1 cellular context compared by ENCODE assay signal in the genomic region with DNA sequence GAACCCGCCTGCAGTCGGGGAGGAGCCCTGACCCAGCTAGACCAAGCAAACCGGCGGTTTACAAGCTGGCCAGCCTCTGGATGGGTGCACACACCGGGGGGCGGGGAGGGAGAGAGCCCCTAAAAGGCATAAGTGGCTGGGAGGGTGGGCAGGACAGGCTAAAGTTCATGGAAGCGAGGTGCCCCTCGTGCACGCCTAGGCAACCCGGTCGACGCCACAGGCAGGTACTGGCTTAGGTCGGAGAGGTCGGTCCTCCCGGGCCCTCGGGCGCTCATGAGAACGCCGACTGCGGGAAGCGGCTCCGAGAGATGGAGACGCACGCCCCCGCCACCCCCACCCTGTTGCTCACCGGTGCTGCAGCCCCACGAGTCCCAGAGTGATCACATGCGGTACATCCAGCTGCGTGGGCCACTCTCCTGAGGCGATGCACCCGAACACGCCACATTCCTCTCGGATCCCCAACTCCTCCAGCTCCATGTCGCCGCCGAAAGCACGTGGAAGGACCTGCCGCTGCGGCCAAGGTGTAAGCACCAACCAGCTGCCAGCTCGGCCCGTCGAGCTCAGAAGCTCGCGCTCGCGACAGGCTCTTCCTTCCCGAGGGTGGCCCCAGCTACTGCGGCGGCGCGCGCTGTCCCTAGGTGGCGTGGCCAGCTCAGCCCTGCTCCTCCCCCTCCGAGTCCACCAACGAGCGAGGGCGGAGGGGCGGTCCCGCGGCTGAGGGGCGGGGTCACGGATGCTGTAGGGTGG.
TF ChIP-seq lines count a peak whose summit lies in the region.

A gene (minus strand): TSS at position 615 of the 747 bp plus-strand sequence. CDS start 138 bp downstream, at position 477.

TF ChIP-seq in K562, 482 proteins besides CTCF, POLR2A, EP300 and RAD21 (continued from another document and continues in another):
- TF ChIP-seq, protein P1, sequence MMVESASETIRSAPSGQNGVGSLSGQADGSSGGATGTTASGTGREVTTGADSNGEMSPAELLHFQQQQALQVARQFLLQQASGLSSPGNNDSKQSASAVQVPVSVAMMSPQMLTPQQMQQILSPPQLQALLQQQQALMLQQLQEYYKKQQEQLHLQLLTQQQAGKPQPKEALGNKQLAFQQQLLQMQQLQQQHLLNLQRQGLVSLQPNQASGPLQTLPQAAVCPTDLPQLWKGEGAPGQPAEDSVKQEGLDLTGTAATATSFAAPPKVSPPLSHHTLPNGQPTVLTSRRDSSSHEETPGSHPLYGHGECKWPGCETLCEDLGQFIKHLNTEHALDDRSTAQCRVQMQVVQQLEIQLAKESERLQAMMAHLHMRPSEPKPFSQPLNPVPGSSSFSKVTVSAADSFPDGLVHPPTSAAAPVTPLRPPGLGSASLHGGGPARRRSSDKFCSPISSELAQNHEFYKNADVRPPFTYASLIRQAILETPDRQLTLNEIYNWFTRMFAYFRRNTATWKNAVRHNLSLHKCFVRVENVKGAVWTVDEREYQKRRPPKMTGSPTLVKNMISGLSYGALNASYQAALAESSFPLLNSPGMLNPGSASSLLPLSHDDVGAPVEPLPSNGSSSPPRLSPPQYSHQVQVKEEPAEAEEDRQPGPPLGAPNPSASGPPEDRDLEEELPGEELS (CRISPR knock-in tag; IDR thresholded peaks at IDR 0.05; ENCODE audit: borderline replicate concordance) = no peak
- TF ChIP-seq KDM4B (IDR thresholded peaks at IDR 0.05; ENCODE audit: borderline replicate concordance in 2 of 2, low read depth in 1 of 2) (peak in 1 of 2 experiments; percentile 49; a peak in 1 of 4 replicates), POLR2H (tag; IDR thresholded peaks at IDR 0.05; ENCODE audit: low read depth) (peak; percentile 76), HDAC8 (tag; IDR thresholded peaks at IDR 0.05) (peak; percentile 75; the same call in 1 of the 2 replicates), SIN3A (IDR thresholded peaks at IDR 0.05; ENCODE audit: borderline replicate concordance in 2 of 2, control insufficient read depth in 1 of 2, low read depth in 2 of 2, low read length in 2 of 2) (peak; percentile 74 to 94; a peak in 3 of 4 replicates), HDAC6 (IDR thresholded peaks at IDR 0.05; ENCODE audit: low read depth, low read length) (no peak), PHB2 (IDR thresholded peaks at IDR 0.05; ENCODE audit: low read depth) (no peak), KLF13 (tag; IDR thresholded peaks at IDR 0.05; ENCODE audit: borderline replicate concordance, low read depth) (no peak), TAF1 (IDR thresholded peaks at IDR 0.05; ENCODE audit: control insufficient read depth, extremely low read depth, insufficient read depth, low read length, severe bottlenecking) (peak; percentile 79), ZNF41 (CRISPR knock-in tag; conservative IDR thresholded peaks at IDR 0.05) (no peak), LEF1 (IDR thresholded peaks at IDR 0.05) (peak; percentile 19; the same call in 1 of the 2 replicates), ZNF668 (CRISPR knock-in tag; IDR thresholded peaks at IDR 0.05) (no peak), MCM3 (IDR thresholded peaks at IDR 0.05) (no peak), NR2F6 (CRISPR knock-in tag; IDR thresholded peaks at IDR 0.05) (no peak), EWSR1 (IDR thresholded peaks at IDR 0.05; ENCODE audit: borderline replicate concordance, low read depth, partially characterized antibody) (no peak), GATA2 (CRISPR knock-in tag; IDR thresholded peaks at IDR 0.05) (no peak), YY1 (IDR thresholded peaks at IDR 0.05; ENCODE audit: borderline replicate concordance in 1 of 3, control insufficient read depth in 1 of 3, extremely low read depth in 1 of 3, insufficient read depth in 3 of 3, insufficient read length in 1 of 3, insufficient replicate concordance in 2 of 3, low read depth in 1 of 3, low read length in 2 of 3) (peak in 1 of 3 experiments; percentile 62), KAT2B (IDR thresholded peaks at IDR 0.05; ENCODE audit: low read depth, low read length) (no peak), ZSCAN32 (CRISPR knock-in tag; IDR thresholded peaks at IDR 0.05) (no peak), NR3C1 (CRISPR knock-in tag; IDR thresholded peaks at IDR 0.05) (no peak), GABPA (tag; conservative IDR thresholded peaks at IDR 0.05; ENCODE audit: low read depth) (no peak), L3MBTL2 (IDR thresholded peaks at IDR 0.05) (peak; percentile 98), NCOA1 (IDR thresholded peaks at IDR 0.05; ENCODE audit: low read depth) (no peak; the same call in 1 of the 2 replicates), KHSRP (IDR thresholded peaks at IDR 0.05) (no peak), ATF7 (IDR thresholded peaks at IDR 0.05) (no peak), TARDBP (IDR thresholded peaks at IDR 0.05) (0 out of 2 replicates have a peak, but pooled peaks have one; percentile 8), GTF2F1 (IDR thresholded peaks at IDR 0.05; ENCODE audit: low read depth, low read length) (0 out of 2 replicates have a peak, but pooled peaks have one; percentile 17), BRD4 (IDR thresholded peaks at IDR 0.05) (no peak), ZNF507 (tag; conservative IDR thresholded peaks at IDR 0.05) (no peak), ZNF316 (IDR thresholded peaks at IDR 0.05) (peak; percentile 52), SRF (CRISPR knock-in tag; IDR thresholded peaks at IDR 0.05) (no peak; a peak in 1 of 4 replicates), FOSL1 (tag; conservative IDR thresholded peaks at IDR 0.05) (no peak), FOXA1 (IDR thresholded peaks at IDR 0.05; ENCODE audit: borderline replicate concordance) (no peak), ZKSCAN3 (CRISPR knock-in tag; IDR thresholded peaks at IDR 0.05) (no peak), ZNF57 (CRISPR knock-in tag; IDR thresholded peaks at IDR 0.05) (no peak)
- TF ChIP-seq, protein P2, sequence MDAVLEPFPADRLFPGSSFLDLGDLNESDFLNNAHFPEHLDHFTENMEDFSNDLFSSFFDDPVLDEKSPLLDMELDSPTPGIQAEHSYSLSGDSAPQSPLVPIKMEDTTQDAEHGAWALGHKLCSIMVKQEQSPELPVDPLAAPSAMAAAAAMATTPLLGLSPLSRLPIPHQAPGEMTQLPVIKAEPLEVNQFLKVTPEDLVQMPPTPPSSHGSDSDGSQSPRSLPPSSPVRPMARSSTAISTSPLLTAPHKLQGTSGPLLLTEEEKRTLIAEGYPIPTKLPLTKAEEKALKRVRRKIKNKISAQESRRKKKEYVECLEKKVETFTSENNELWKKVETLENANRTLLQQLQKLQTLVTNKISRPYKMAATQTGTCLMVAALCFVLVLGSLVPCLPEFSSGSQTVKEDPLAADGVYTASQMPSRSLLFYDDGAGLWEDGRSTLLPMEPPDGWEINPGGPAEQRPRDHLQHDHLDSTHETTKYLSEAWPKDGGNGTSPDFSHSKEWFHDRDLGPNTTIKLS (IDR thresholded peaks at IDR 0.05; ENCODE audit: borderline replicate concordance, low read depth) = peak; percentile 51; the same call in 1 of the 2 replicates
- TF ChIP-seq, protein P3, sequence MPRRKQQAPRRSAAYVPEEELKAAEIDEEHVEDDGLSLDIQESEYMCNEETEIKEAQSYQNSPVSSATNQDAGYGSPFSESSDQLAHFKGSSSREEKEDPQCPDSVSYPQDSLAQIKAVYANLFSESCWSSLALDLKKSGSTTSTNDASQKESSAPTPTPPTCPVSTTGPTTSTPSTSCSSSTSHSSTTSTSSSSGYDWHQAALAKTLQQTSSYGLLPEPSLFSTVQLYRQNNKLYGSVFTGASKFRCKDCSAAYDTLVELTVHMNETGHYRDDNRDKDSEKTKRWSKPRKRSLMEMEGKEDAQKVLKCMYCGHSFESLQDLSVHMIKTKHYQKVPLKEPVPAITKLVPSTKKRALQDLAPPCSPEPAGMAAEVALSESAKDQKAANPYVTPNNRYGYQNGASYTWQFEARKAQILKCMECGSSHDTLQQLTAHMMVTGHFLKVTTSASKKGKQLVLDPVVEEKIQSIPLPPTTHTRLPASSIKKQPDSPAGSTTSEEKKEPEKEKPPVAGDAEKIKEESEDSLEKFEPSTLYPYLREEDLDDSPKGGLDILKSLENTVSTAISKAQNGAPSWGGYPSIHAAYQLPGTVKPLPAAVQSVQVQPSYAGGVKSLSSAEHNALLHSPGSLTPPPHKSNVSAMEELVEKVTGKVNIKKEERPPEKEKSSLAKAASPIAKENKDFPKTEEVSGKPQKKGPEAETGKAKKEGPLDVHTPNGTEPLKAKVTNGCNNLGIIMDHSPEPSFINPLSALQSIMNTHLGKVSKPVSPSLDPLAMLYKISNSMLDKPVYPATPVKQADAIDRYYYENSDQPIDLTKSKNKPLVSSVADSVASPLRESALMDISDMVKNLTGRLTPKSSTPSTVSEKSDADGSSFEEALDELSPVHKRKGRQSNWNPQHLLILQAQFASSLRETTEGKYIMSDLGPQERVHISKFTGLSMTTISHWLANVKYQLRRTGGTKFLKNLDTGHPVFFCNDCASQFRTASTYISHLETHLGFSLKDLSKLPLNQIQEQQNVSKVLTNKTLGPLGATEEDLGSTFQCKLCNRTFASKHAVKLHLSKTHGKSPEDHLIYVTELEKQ (CRISPR knock-in tag; IDR thresholded peaks at IDR 0.05) = no peak
- TF ChIP-seq, protein P4, sequence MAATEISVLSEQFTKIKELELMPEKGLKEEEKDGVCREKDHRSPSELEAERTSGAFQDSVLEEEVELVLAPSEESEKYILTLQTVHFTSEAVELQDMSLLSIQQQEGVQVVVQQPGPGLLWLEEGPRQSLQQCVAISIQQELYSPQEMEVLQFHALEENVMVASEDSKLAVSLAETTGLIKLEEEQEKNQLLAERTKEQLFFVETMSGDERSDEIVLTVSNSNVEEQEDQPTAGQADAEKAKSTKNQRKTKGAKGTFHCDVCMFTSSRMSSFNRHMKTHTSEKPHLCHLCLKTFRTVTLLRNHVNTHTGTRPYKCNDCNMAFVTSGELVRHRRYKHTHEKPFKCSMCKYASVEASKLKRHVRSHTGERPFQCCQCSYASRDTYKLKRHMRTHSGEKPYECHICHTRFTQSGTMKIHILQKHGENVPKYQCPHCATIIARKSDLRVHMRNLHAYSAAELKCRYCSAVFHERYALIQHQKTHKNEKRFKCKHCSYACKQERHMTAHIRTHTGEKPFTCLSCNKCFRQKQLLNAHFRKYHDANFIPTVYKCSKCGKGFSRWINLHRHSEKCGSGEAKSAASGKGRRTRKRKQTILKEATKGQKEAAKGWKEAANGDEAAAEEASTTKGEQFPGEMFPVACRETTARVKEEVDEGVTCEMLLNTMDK (IDR thresholded peaks at IDR 0.05; ENCODE audit: borderline replicate concordance, insufficient read depth, low read depth, low read length, poor library complexity, severe bottlenecking) = peak; percentile 12
- TF ChIP-seq, protein P5, sequence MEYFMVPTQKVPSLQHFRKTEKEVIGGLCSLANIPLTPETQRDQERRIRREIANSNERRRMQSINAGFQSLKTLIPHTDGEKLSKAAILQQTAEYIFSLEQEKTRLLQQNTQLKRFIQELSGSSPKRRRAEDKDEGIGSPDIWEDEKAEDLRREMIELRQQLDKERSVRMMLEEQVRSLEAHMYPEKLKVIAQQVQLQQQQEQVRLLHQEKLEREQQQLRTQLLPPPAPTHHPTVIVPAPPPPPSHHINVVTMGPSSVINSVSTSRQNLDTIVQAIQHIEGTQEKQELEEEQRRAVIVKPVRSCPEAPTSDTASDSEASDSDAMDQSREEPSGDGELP (CRISPR knock-in tag; IDR thresholded peaks at IDR 0.05; ENCODE audit: borderline replicate concordance) = peak; percentile 95
- TF ChIP-seq, protein P6, sequence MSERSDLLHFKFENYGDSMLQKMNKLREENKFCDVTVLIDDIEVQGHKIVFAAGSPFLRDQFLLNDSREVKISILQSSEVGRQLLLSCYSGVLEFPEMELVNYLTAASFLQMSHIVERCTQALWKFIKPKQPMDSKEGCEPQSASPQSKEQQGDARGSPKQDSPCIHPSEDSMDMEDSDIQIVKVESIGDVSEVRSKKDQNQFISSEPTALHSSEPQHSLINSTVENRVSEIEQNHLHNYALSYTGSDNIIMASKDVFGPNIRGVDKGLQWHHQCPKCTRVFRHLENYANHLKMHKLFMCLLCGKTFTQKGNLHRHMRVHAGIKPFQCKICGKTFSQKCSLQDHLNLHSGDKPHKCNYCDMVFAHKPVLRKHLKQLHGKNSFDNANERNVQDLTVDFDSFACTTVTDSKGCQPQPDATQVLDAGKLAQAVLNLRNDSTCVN (CRISPR knock-in tag; IDR thresholded peaks at IDR 0.05) = no peak
- TF ChIP-seq, protein P7, sequence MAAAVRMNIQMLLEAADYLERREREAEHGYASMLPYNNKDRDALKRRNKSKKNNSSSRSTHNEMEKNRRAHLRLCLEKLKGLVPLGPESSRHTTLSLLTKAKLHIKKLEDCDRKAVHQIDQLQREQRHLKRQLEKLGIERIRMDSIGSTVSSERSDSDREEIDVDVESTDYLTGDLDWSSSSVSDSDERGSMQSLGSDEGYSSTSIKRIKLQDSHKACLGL (CRISPR knock-in tag; IDR thresholded peaks at IDR 0.05; ENCODE audit: borderline replicate concordance, poor library complexity, severe bottlenecking) = peak; percentile 45
- TF ChIP-seq, protein P8, sequence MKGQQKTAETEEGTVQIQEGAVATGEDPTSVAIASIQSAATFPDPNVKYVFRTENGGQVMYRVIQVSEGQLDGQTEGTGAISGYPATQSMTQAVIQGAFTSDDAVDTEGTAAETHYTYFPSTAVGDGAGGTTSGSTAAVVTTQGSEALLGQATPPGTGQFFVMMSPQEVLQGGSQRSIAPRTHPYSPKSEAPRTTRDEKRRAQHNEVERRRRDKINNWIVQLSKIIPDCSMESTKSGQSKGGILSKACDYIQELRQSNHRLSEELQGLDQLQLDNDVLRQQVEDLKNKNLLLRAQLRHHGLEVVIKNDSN (CRISPR knock-in tag; IDR thresholded peaks at IDR 0.05) = peak; percentile 69
- TF ChIP-seq, protein P9, sequence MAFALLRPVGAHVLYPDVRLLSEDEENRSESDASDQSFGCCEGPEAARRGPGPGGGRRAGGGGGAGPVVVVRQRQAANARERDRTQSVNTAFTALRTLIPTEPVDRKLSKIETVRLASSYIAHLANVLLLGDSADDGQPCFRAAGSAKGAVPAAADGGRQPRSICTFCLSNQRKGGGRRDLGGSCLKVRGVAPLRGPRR (CRISPR knock-in tag; IDR thresholded peaks at IDR 0.05) = no peak
- TF ChIP-seq, protein P10, sequence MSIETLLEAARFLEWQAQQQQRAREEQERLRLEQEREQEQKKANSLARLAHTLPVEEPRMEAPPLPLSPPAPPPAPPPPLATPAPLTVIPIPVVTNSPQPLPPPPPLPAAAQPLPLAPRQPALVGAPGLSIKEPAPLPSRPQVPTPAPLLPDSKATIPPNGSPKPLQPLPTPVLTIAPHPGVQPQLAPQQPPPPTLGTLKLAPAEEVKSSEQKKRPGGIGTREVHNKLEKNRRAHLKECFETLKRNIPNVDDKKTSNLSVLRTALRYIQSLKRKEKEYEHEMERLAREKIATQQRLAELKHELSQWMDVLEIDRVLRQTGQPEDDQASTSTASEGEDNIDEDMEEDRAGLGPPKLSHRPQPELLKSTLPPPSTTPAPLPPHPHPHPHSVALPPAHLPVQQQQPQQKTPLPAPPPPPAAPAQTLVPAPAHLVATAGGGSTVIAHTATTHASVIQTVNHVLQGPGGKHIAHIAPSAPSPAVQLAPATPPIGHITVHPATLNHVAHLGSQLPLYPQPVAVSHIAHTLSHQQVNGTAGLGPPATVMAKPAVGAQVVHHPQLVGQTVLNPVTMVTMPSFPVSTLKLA (conservative IDR thresholded peaks at IDR 0.05) = peak; percentile 98 to 99
- TF ChIP-seq, protein P11, sequence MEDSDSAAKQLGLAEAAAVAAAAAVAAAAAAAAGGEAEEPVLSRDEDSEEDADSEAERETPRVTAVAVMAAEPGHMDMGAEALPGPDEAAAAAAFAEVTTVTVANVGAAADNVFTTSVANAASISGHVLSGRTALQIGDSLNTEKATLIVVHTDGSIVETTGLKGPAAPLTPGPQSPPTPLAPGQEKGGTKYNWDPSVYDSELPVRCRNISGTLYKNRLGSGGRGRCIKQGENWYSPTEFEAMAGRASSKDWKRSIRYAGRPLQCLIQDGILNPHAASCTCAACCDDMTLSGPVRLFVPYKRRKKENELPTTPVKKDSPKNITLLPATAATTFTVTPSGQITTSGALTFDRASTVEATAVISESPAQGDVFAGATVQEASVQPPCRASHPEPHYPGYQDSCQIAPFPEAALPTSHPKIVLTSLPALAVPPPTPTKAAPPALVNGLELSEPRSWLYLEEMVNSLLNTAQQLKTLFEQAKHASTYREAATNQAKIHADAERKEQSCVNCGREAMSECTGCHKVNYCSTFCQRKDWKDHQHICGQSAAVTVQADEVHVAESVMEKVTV (CRISPR knock-in tag; IDR thresholded peaks at IDR 0.05) = no peak
